19 cellular contexts compared by ENCODE assay signal in genomic region chr12:81800298-81801148, GRCh38. TPM values are rescaled to one million over a fixed set of nuclear protein-coding genes. Genes with fewer than 3 reads are reported as not detected.
DNase-seq lines count a peak whose midpoint lies in the region; ATAC-seq and TF ChIP-seq lines count a peak whose summit lies in the region.
"Had no signal": no experiment of that assay in that cellular context is flagged by ENCODE, and none has a peak within 500 bp of the region (broad histone marks: within the 10 kb centered on the region; RNA-seq: fewer than 3 reads in every experiment).

No MANE protein-coding gene starts in this region.

- ATAC-seq in activated CD8-positive, alpha-beta T cell treated with anti-CD3 and anti-CD28 coated beads for 36 hours, result peak; percentile 71
- no peak for ATAC-seq in activated CD8-positive, alpha-beta T cell treated with anti-CD3 and anti-CD28 coated beads, Interleukin-2, amount 10 ng/mL, durations not matched to agents 7 days and 5 days
- ATAC-seq in GM18498 (IDR thresholded peaks at IDR 0.05; ENCODE audit: unreplicated experiment) (no peak), T-helper 17 cell (no peak)
- ATAC-seq: A549, natural killer cell had no signal

- H3K27ac Mint-ChIP-seq in activated CD8-positive, alpha-beta T cell treated with anti-CD3 and anti-CD28 coated beads for 36 hours, result no peak overlapping the region
- no peak overlapping the region for H3K27ac Mint-ChIP-seq in activated CD8-positive, alpha-beta T cell treated with anti-CD3 and anti-CD28 coated beads, Interleukin-2, amount 10 ng/mL, durations not matched to agents 7 days and 5 days
- H3K27ac Mint-ChIP-seq in T-helper 17 cell, result no peak overlapping the region
- H3K27ac Mint-ChIP-seq: HFFc6, natural killer cell had no signal

- H3K27ac ChIP-seq in coronary artery (peak overlapping the region; percentile 72 to 90), testis (peak overlapping the region; percentile 5 to 75)
- H3K27ac ChIP-seq: A549, SJCRH30 had no signal

- no peaks in the 10 kb centered on the region for H3K27me3 ChIP-seq in testis
- H3K27me3 ChIP-seq: dorsolateral prefrontal cortex, SJCRH30 had no signal

- H3K36me3 ChIP-seq in testis (ENCODE audit: low read depth, missing control alignments), result no peaks in the 10 kb centered on the region
- H3K36me3 ChIP-seq: SJCRH30 had no signal

- no peak overlapping the region for H3K4me3 Mint-ChIP-seq in activated CD8-positive, alpha-beta T cell treated with anti-CD3 and anti-CD28 coated beads for 36 hours
- H3K4me3 Mint-ChIP-seq in activated CD8-positive, alpha-beta T cell treated with anti-CD3 and anti-CD28 coated beads, Interleukin-2, amount 10 ng/mL, durations not matched to agents 7 days and 5 days, result no peak overlapping the region
- no peak overlapping the region for H3K4me3 Mint-ChIP-seq in T-helper 17 cell
- H3K4me3 Mint-ChIP-seq: HFFc6, natural killer cell had no signal

- CTCF ChIA-PET in activated CD8-positive, alpha-beta T cell treated with anti-CD3 and anti-CD28 coated beads for 36 hours (lab: Charles Lee), result no interaction called here
- CTCF ChIA-PET in activated CD8-positive, alpha-beta T cell treated with anti-CD3 and anti-CD28 coated beads, Interleukin-2, amount 10 ng/mL, durations not matched to agents 7 days and 5 days (lab: Charles Lee), result no interaction called here

- POLR2A ChIA-PET in activated CD8-positive, alpha-beta T cell treated with anti-CD3 and anti-CD28 coated beads for 36 hours (lab: Charles Lee), result no interaction called here
- POLR2A ChIA-PET in activated CD8-positive, alpha-beta T cell treated with anti-CD3 and anti-CD28 coated beads, Interleukin-2, amount 10 ng/mL, durations not matched to agents 7 days and 5 days (lab: Charles Lee), result no interaction called here

- TF ChIP-seq POLR2A in testis (IDR thresholded peaks at IDR 0.05), result no peak

- DNase-seq in activated CD8-positive, alpha-beta T cell treated with anti-CD3 and anti-CD28 coated beads for 36 hours, result no peak
- no peak for DNase-seq in activated CD8-positive, alpha-beta T cell treated with anti-CD3 and anti-CD28 coated beads, Interleukin-2, amount 10 ng/mL, durations not matched to agents 7 days and 5 days
- peak; percentile 77 for DNase-seq in coronary artery (ENCODE audit: low spot score)
- peak; percentile 42 for DNase-seq in medulla oblongata (ENCODE audit: extremely low spot score)
- peak; percentile 15 for DNase-seq in testis
- no peak for DNase-seq in T-helper 17 cell
- DNase-seq in epidermal melanocyte (ENCODE audit: insufficient read length, low spot score), result no peak
- DNase-seq: activated CD4-positive, CD25-positive, alpha-beta regulatory T cell; activated naive CD4-positive, alpha-beta T cell; dorsolateral prefrontal cortex; HFFc6; hippocampal formation; Kasumi-1; natural killer cell; NCI-H345; SJCRH30; stimulated activated CD8-positive, alpha-beta memory T cell treated with anti-CD3 and anti-CD28 coated beads, Interleukin-4, amount 100 ng/mL, for 48 hours had no signal

- no peaks in the 10 kb centered on the region for H3K9me3 Mint-ChIP-seq in activated CD8-positive, alpha-beta T cell treated with anti-CD3 and anti-CD28 coated beads for 36 hours
- no peaks in the 10 kb centered on the region for H3K9me3 Mint-ChIP-seq in activated CD8-positive, alpha-beta T cell treated with anti-CD3 and anti-CD28 coated beads, Interleukin-2, amount 10 ng/mL, durations not matched to agents 7 days and 5 days (ENCODE audit: insufficient read depth)
- H3K9me3 Mint-ChIP-seq: natural killer cell had no signal

- H3K27me3 Mint-ChIP-seq in activated CD8-positive, alpha-beta T cell treated with anti-CD3 and anti-CD28 coated beads for 36 hours, result peaks cover 8% of the 10 kb centered on the region
- peaks cover 3% of the 10 kb centered on the region for H3K27me3 Mint-ChIP-seq in activated CD8-positive, alpha-beta T cell treated with anti-CD3 and anti-CD28 coated beads, Interleukin-2, amount 10 ng/mL, durations not matched to agents 7 days and 5 days (ENCODE audit: low read depth)
- H3K27me3 Mint-ChIP-seq in T-helper 17 cell, result peaks cover 10% of the 10 kb centered on the region

- H3K4me3 ChIP-seq in coronary artery, result peak overlapping the region; percentile 54
- no peak overlapping the region for H3K4me3 ChIP-seq in testis
- H3K4me3 ChIP-seq: A549, SJCRH30 had no signal

- no peaks in the 10 kb centered on the region for H3K36me3 Mint-ChIP-seq in activated CD8-positive, alpha-beta T cell treated with anti-CD3 and anti-CD28 coated beads for 36 hours (ENCODE audit: low read depth)
- H3K36me3 Mint-ChIP-seq in activated CD8-positive, alpha-beta T cell treated with anti-CD3 and anti-CD28 coated beads, Interleukin-2, amount 10 ng/mL, durations not matched to agents 7 days and 5 days (ENCODE audit: low read depth), result no peaks in the 10 kb centered on the region
- H3K36me3 Mint-ChIP-seq in T-helper 17 cell (ENCODE audit: low read depth), result peaks cover 2% of the 10 kb centered on the region
- H3K36me3 Mint-ChIP-seq: natural killer cell had no signal

- H3K9me3 ChIP-seq in testis (no peaks in the 10 kb centered on the region), T-helper 17 cell (ENCODE audit: control insufficient read depth, low read length, poor library complexity, severe bottlenecking) (no peaks in the 10 kb centered on the region)
- H3K9me3 ChIP-seq: A549, SJCRH30 had no signal

- peaks cover 15% of the 10 kb centered on the region for H3K4me1 Mint-ChIP-seq in activated CD8-positive, alpha-beta T cell treated with anti-CD3 and anti-CD28 coated beads for 36 hours (ENCODE audit: low read depth)
- H3K4me1 Mint-ChIP-seq in activated CD8-positive, alpha-beta T cell treated with anti-CD3 and anti-CD28 coated beads, Interleukin-2, amount 10 ng/mL, durations not matched to agents 7 days and 5 days (ENCODE audit: low read depth), result no peaks in the 10 kb centered on the region
- H3K4me1 Mint-ChIP-seq in T-helper 17 cell, result no peaks in the 10 kb centered on the region
- H3K4me1 Mint-ChIP-seq: natural killer cell had no signal

- intact Hi-C loops in activated CD8-positive, alpha-beta T cell treated with anti-CD3 and anti-CD28 coated beads for 36 hours (cut with micrococcal nuclease), result no loop called here
- intact Hi-C loops in testis (cut with DNase I; ENCODE audit: low total_unique reads), result no loop called here

- TF ChIP-seq CTCF in activated CD8-positive, alpha-beta T cell treated with anti-CD3 and anti-CD28 coated beads for 36 hours (IDR thresholded peaks at IDR 0.05), result no peak
- TF ChIP-seq CTCF in coronary artery (IDR thresholded peaks at IDR 0.05), result no peak
- no peak for TF ChIP-seq CTCF in testis (IDR thresholded peaks at IDR 0.05)

- WGBS in testis, 2 donors, result 50 to 58% methylated on average over 8 of the region's 8 CpGs

- no peaks in the 10 kb centered on the region for H3K4me1 ChIP-seq in testis
- H3K4me1 ChIP-seq: A549, SJCRH30 had no signal

RNA-seq across cellular contexts. Expression of gene PPFIA2, which starts 41.4 kb away (rescaled TPM):
- not detected for total RNA-seq in activated CD8-positive, alpha-beta T cell treated with anti-CD3 and anti-CD28 coated beads for 36 hours
- total RNA-seq in activated CD8-positive, alpha-beta T cell treated with anti-CD3 and anti-CD28 coated beads, Interleukin-2, amount 10 ng/mL, durations not matched to agents 7 days and 5 days, result not detected
- total RNA-seq in testis (10 to 100 TPM; 10.5 to 18.3 TPM), T-helper 17 cell (not detected)
- polyA plus RNA-seq in testis (ENCODE audit: insufficient read depth, low read depth, low replicate concordance), result 22.1 TPM
- total RNA-seq: HFFc6, natural killer cell had no signal
- polyA plus RNA-seq: A549 had no signal

Comparison
In these comparisons a context has a peak if more than half of its experiments do, and no peak if none do; other contexts are left out.
1. DNase-seq: peak in coronary artery (single experiment), medulla oblongata (single experiment) and testis (single experiment); none in activated CD8-positive, alpha-beta T cell treated with anti-CD3 and anti-CD28 coated beads for 36 hours (single experiment), activated CD8-positive, alpha-beta T cell treated with anti-CD3 and anti-CD28 coated beads, Interleukin-2, amount 10 ng/mL, durations not matched to agents 7 days and 5 days (single experiment), T-helper 17 cell (0 of 3) and epidermal melanocyte (single experiment).
2. RNA of gene PPFIA2, which starts 41.4 kb away (total RNA-seq): 10.5 to 18.3 TPM in testis; not detected in activated CD8-positive, alpha-beta T cell treated with anti-CD3 and anti-CD28 coated beads for 36 hours, not detected in activated CD8-positive, alpha-beta T cell treated with anti-CD3 and anti-CD28 coated beads, Interleukin-2, amount 10 ng/mL, durations not matched to agents 7 days and 5 days and not detected in T-helper 17 cell; every median in the first group is over 4 times any median in the second.